ENCODE assay signal across 12 cellular contexts in the genomic region with DNA sequence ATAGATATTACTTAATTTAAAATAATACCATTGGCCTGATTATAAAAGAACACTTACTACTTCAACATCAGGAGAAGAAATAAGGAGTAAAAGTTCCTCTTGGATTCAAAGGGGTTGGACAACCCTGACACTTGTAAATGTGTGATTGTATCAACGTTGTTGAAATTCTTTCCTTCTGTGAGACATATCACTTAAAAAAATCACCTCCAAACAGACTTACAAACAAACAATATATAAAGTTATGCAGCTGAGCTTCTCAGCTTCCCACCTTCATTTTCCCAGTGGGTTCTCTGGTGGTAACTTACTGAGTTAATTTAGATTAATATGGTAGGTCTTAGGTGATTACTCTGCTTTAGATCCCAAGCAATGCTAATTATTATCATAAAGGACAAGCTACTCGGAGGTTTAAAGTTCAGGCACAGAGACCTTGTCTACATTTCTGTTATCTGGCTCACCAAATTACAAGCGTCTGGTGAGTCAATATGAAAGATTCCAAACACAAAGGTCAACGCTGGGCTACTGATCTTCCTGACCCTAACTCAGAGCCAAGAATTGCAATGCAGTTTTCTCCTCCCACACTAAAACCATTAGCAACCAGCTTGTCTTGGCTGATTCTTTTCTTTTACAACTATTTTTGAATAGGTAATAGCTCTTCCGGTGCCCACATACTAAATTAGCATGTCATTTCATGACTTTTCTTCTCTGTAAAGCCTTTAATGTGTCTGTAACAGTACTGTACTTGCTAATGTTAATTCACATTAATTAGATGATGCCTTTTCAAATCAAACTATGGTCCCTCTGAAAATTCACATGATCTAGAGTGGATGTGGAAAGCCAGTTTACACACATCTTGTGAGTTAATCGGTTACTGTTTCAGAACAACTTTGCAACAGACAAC.
A peak's percentile ranks its signal among the peaks of the same experiment; 100 is the strongest.
DNase-seq lines count a peak whose midpoint lies in the region; ATAC-seq and TF ChIP-seq lines count a peak whose summit lies in the region.
"Had no signal": no experiment of that assay in that cellular context is flagged by ENCODE, and none has a peak within 500 bp of the region (broad histone marks: within the 10 kb centered on the region; RNA-seq: fewer than 3 reads in every experiment).

No MANE protein-coding gene starts in this region.

- CTCF ChIA-PET in mammary epithelial cell (lab: Charles Lee; ENCODE audit: low non-redundant PET) = no interaction called here

- no peak overlapping the region for H3K4me3 Mint-ChIP-seq in effector memory CD8-positive, alpha-beta T cell

- no peak for ATAC-seq in GM18858 (IDR thresholded peaks at IDR 0.05; ENCODE audit: unreplicated experiment)
- ATAC-seq in GM21526 (IDR thresholded peaks at IDR 0.05; ENCODE audit: low FRiP score, unreplicated experiment) = no peak
- no peak for ATAC-seq in effector memory CD8-positive, alpha-beta T cell (replicated peaks)

- no peak overlapping the region for H3K27ac Mint-ChIP-seq in effector memory CD8-positive, alpha-beta T cell

- no TSS peak for BruUV-seq in mammary epithelial cell (replicated peaks; lab: Mats Ljungman, UMichigan)

- peak; percentile 82 for DNase-seq in AG08395 (ENCODE audit: low spot score)
- DNase-seq in LNCaP clone FGC (ENCODE audit: low read depth) = peak; percentile 8
- peak; percentile 51 for DNase-seq in mammary epithelial cell
- DNase-seq in lung microvascular endothelial cell (ENCODE audit: low read depth in 2 of 2) = peak; percentile 14 to 24
- no peak for DNase-seq in putamen (ENCODE audit: low spot score)
- no peak for DNase-seq in effector memory CD8-positive, alpha-beta T cell
- DNase-seq: BE2C, cortex of kidney, nucleus accumbens had no signal

- TF ChIP-seq CTCF in LNCaP clone FGC (IDR thresholded peaks at IDR 0.05; ENCODE audit: control insufficient read depth, extremely low read depth, insufficient read depth) = no peak
- no peak for TF ChIP-seq CTCF in mammary epithelial cell (conservative IDR thresholded peaks at IDR 0.05 in 1 of 2, IDR thresholded peaks at IDR 0.05 in 1 of 2; ENCODE audit: extremely low read depth in 1 of 2, insufficient read depth in 1 of 2, low read depth in 1 of 2, low read length in 2 of 2)

- 21% methylated on average over 6 of the region's 6 CpGs for WGBS in mammary epithelial cell (ENCODE audit: low coverage, missing lambda C conversion rate)

- no peak overlapping the region for H2AFZ ChIP-seq in mammary epithelial cell (ENCODE audit: low read depth, low read length)

- H3K4me1 Mint-ChIP-seq in effector memory CD8-positive, alpha-beta T cell (ENCODE audit: low read depth in 2 of 2) = no peaks in the 10 kb centered on the region

- H3K4me2 ChIP-seq in mammary epithelial cell (ENCODE audit: insufficient read depth, low read depth, low read length) = peak overlapping the region; percentile 31

- no peaks in the 10 kb centered on the region for H3K36me3 Mint-ChIP-seq in effector memory CD8-positive, alpha-beta T cell (ENCODE audit: insufficient read depth)

- in situ Hi-C loops in mammary epithelial cell (cut with MboI; ENCODE audit: low sequenced_read_pairs in 2 of 2) = loop anchor here (25.0 kb wide), 1 partner anchor 1218 kb away; a partner anchor contains a TSS

- H3K27ac ChIP-seq in mammary epithelial cell (ENCODE audit: insufficient read depth, low read depth, low read length) = no peak overlapping the region
- H3K27ac ChIP-seq: vagina had no signal

- H3K9me3 Mint-ChIP-seq in effector memory CD8-positive, alpha-beta T cell = no peaks in the 10 kb centered on the region

- no peaks in the 10 kb centered on the region for H4K20me1 ChIP-seq in mammary epithelial cell (ENCODE audit: insufficient read depth, low read length)

- no peaks in the 10 kb centered on the region for H3K27me3 Mint-ChIP-seq in effector memory CD8-positive, alpha-beta T cell

- no peaks in the 10 kb centered on the region for H3K9me3 ChIP-seq in mammary epithelial cell (replicated peaks; ENCODE audit: insufficient read depth, low read length)
- H3K9me3 ChIP-seq: BE2C, vagina had no signal

- dilution Hi-C loops in mammary epithelial cell (cut with HindIII; ENCODE audit: low sequenced_read_pairs) = no loop called here

- intact Hi-C loops in mammary epithelial cell (cut with micrococcal nuclease) = loop anchor here (5.0 to 10.0 kb wide), 3 partner anchors 358 to 885 kb away; a partner anchor contains a TSS

- no peak overlapping the region for H3K9ac ChIP-seq in mammary epithelial cell (ENCODE audit: insufficient read depth, low read length)

- no peaks in the 10 kb centered on the region for H3K36me3 ChIP-seq in mammary epithelial cell (ENCODE audit: insufficient read depth, low read length)
- H3K36me3 ChIP-seq: BE2C, vagina had no signal

- no peaks in the 10 kb centered on the region for H3K27me3 ChIP-seq in mammary epithelial cell (ENCODE audit: insufficient read depth, low read length)
- H3K27me3 ChIP-seq: BE2C, vagina had no signal

- no peaks in the 10 kb centered on the region for H3K4me1 ChIP-seq in mammary epithelial cell (ENCODE audit: insufficient read depth, low read length)

- H3K4me3 ChIP-seq in LNCaP clone FGC (ENCODE audit: low read depth, low read length) (no peak overlapping the region), mammary epithelial cell (replicated peaks in 1 of 3; ENCODE audit: insufficient read depth in 1 of 3, low read depth in 2 of 3, low read length in 3 of 3) (no peak overlapping the region)
- H3K4me3 ChIP-seq: vagina had no signal

- H3K79me2 ChIP-seq in mammary epithelial cell (ENCODE audit: insufficient read depth, low read length) = no peaks in the 10 kb centered on the region

Comparison
In these comparisons a context has a peak if more than half of its experiments do, and no peak if none do; other contexts are left out.
1. DNase-seq: peak in AG08395 (single experiment), LNCaP clone FGC (single experiment), mammary epithelial cell (single experiment) and lung microvascular endothelial cell (2 of 2); none in putamen (single experiment) and effector memory CD8-positive, alpha-beta T cell (0 of 3).